In the genomic region with DNA sequence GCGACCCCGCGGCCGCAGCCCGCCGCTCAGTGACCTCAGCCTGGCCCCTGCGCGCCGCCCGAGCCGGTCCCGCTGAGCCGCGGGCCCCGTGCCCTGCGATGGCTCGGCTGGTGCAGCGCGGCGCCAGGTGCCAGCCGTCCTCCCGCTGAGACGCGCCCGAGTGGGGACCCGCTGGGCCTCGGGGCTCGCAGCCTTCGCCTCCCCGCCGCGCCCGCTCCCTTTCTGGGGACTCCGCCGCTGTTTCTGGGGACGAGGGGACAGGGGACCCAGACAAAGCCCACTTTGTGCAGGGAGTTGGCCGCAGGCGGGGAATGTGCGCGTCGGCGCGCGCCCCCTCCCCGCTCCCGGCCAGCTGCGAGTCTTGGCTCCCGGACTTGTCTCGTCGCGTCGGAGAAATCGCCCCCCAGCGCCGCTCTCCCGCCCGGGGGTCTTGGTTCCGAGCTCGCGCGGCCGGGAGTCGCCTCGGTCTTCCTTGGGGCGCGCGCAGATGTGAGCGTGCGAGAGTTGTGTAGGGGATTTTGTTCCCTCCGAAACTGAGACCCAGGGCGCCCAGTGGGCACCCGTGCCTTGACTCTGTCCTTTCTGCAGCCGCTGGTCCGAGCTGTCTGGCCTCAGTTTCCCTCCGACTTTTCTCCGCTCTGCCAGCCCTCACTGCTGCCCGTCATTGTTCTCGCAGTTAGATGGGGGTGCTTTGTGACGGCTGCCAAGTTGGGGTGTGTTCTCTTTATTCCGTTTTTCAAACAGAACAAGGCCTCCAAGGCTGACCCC, we compare ENCODE assay signal across 8 cellular contexts. TPM values are rescaled to one million over a fixed set of nuclear protein-coding genes. Genes with fewer than 3 reads are reported as not detected.
DNase-seq lines count a peak whose midpoint lies in the region; ATAC-seq and TF ChIP-seq lines count a peak whose summit lies in the region.

No MANE protein-coding gene starts in this region.

- no peaks in the 10 kb centered on the region for H4K20me1 ChIP-seq in KMS-11 (ENCODE audit: insufficient read depth)

- H3K36me3 ChIP-seq in KMS-11 (ENCODE audit: insufficient read depth), result no peaks in the 10 kb centered on the region
- H3K36me3 ChIP-seq in mesodermal cell (ENCODE audit: control insufficient read depth, insufficient read depth, low read length), result peaks cover 13% of the 10 kb centered on the region
- H3K36me3 ChIP-seq in upper lobe of right lung, result no peaks in the 10 kb centered on the region

- H2AFZ ChIP-seq in KMS-11 (ENCODE audit: low read depth), result peak overlapping the region; percentile 76

- H3K79me2 ChIP-seq in KMS-11 (ENCODE audit: insufficient read depth, low read depth), result no peaks in the 10 kb centered on the region

- H3K9me3 ChIP-seq in mesodermal cell (ENCODE audit: control insufficient read depth, low read length) (no peaks in the 10 kb centered on the region), upper lobe of right lung (no peaks in the 10 kb centered on the region)

- intact Hi-C loops in upper lobe of right lung (cut with DNase I), result no loop called here

- 0 to 1% methylated on average over 60 to 64 of the region's 80 CpGs for WGBS in mesodermal cell (ENCODE audit: insufficient coverage in 2 of 2), 2 experiments

- ATAC-seq in activated CD4-positive, CD25-positive, alpha-beta regulatory T cell treated with anti-CD3 and anti-CD28 coated beads, Interleukin-2, amount 50 U/mL, for 24 hours, result peak; percentile 48 to 55
- ATAC-seq in upper lobe of right lung, result no peak
- ATAC-seq in GM21786 (IDR thresholded peaks at IDR 0.05; ENCODE audit: unreplicated experiment), result no peak

- peak overlapping the region; percentile 51 for H3K4me2 ChIP-seq in KMS-11

- in situ Hi-C loops in GM13977 (cut with MboI; ENCODE audit: low pct_unique_long_range_greater_than_20kb, low sequenced_read_pairs, unreplicated experiment), result no loop called here

- no peak overlapping the region for H3K9ac ChIP-seq in KMS-11

- no peak for DNase-seq in activated CD4-positive, CD25-positive, alpha-beta regulatory T cell (lab: John Stamatoyannopoulos, UW)
- DNase-seq in coronary artery (ENCODE audit: low spot score) (no peak), upper lobe of right lung (no peak), GM13977 (ENCODE audit: low spot score) (no peak)

- H3K4me1 ChIP-seq in KMS-11 (ENCODE audit: low read depth, poor library complexity, severe bottlenecking), result no peaks in the 10 kb centered on the region
- H3K4me1 ChIP-seq in mesodermal cell (ENCODE audit: control insufficient read depth, insufficient read depth, low read length, poor library complexity, severe bottlenecking), result peaks cover 19% of the 10 kb centered on the region
- H3K4me1 ChIP-seq in upper lobe of right lung, result peaks cover 7% of the 10 kb centered on the region

- H3K27ac ChIP-seq in KMS-11 (no peak overlapping the region), coronary artery (peak overlapping the region; percentile 59 to 94), mesodermal cell (ENCODE audit: low read depth, low read length, severe bottlenecking) (peak overlapping the region; percentile 87), upper lobe of right lung (peak overlapping the region; percentile 74)

- no peak overlapping the region for H3K4me3 ChIP-seq in KMS-11 (IDR thresholded peaks at IDR 0.05; ENCODE audit: insufficient read depth, low read depth, low read length)
- H3K4me3 ChIP-seq in coronary artery, result peak overlapping the region; percentile 99
- peak overlapping the region; percentile 65 for H3K4me3 ChIP-seq in mesodermal cell (ENCODE audit: extremely low read depth, insufficient read depth, low read length, poor library complexity, severe bottlenecking)
- H3K4me3 ChIP-seq in upper lobe of right lung, result peak overlapping the region; percentile 68

- no peaks in the 10 kb centered on the region; the same call in 1 of the 2 replicates for H3K27me3 ChIP-seq in KMS-11 (ENCODE audit: insufficient read depth, low read depth)
- H3K27me3 ChIP-seq in upper lobe of right lung, result no peaks in the 10 kb centered on the region

- TF ChIP-seq CTCF in KMS-11 (conservative IDR thresholded peaks at IDR 0.05; ENCODE audit: low read depth, low read length) (no peak), coronary artery (IDR thresholded peaks at IDR 0.05) (no peak), upper lobe of right lung (IDR thresholded peaks at IDR 0.05) (no peak), GM13977 (IDR thresholded peaks at IDR 0.05; ENCODE audit: extremely low read depth, insufficient read depth, missing control alignments) (no peak)

RNA-seq across cellular contexts. Expression of a gene that starts 0.8 kb away (rescaled TPM):
- 78.6 TPM for polyA plus RNA-seq in mesodermal cell (2013, experiment 1 of 2)
- polyA plus RNA-seq in mesodermal cell (2013, experiment 2 of 2), result 59.3 TPM
- 37.1 TPM for total RNA-seq in upper lobe of right lung

RNA-seq across cellular contexts. Expression of a gene that starts 50.6 kb away (rescaled TPM):
- polyA plus RNA-seq in mesodermal cell (2013, experiment 1 of 2), result 20.1 TPM
- polyA plus RNA-seq in mesodermal cell (2013, experiment 2 of 2), result 15.6 TPM
- total RNA-seq in upper lobe of right lung, result 24.1 TPM

Comparison
In these comparisons a context has a peak if more than half of its experiments do, and no peak if none do; other contexts are left out.
1. ATAC-seq: peak in activated CD4-positive, CD25-positive, alpha-beta regulatory T cell treated with anti-CD3 and anti-CD28 coated beads, Interleukin-2, amount 50 U/mL, for 24 hours (2 of 2); none in upper lobe of right lung (single experiment) and GM21786 (single experiment).